13 cellular contexts compared by ENCODE assay signal in genomic region chr1:160578175-160578693, GRCh38. TPM values are rescaled to one million over a fixed set of nuclear protein-coding genes. Genes with fewer than 3 reads are reported as not detected.
DNase-seq lines count a peak whose midpoint lies in the region; ATAC-seq, FAIRE-seq and TF ChIP-seq lines count a peak whose summit lies in the region.
"Had no signal": no experiment of that assay in that cellular context is flagged by ENCODE, and none has a peak within 500 bp of the region (broad histone marks: within the 10 kb centered on the region; RNA-seq: fewer than 3 reads in every experiment).

No MANE protein-coding gene starts in this region.

- H3K36me3 Mint-ChIP-seq in CD14-positive monocyte (peaks cover 4 to 7% of the 10 kb centered on the region in 2 donors), memory B cell (peaks cover 6% of the 10 kb centered on the region)
- H3K36me3 Mint-ChIP-seq in activated CD8-positive, alpha-beta T cell treated with anti-CD3 and anti-CD28 coated beads, Interleukin-2, amount 10 ng/mL, durations not matched to agents 7 days and 5 days (ENCODE audit: low read depth): peaks cover 19% of the 10 kb centered on the region
- H3K36me3 Mint-ChIP-seq: neural progenitor cell had no signal

- POLR2A ChIA-PET in activated CD8-positive, alpha-beta T cell treated with anti-CD3 and anti-CD28 coated beads, Interleukin-2, amount 10 ng/mL, durations not matched to agents 7 days and 5 days (lab: Charles Lee): interaction anchor here (0.6 to 2.6 kb wide), 6 partner anchors 10 to 55 kb away, joined by 3 to 16 read pairs (median 4); partner anchors contain the start of gene SLAMF6

- no peak overlapping the region for H3K4me3 ChIP-seq in MG63
- H3K4me3 ChIP-seq: neural progenitor cell had no signal

- H3K4me1 Mint-ChIP-seq in CD14-positive monocyte (peaks cover 69% of the 10 kb centered on the region), memory B cell (peaks cover 36% of the 10 kb centered on the region)
- H3K4me1 Mint-ChIP-seq in activated CD8-positive, alpha-beta T cell treated with anti-CD3 and anti-CD28 coated beads, Interleukin-2, amount 10 ng/mL, durations not matched to agents 7 days and 5 days (ENCODE audit: low read depth): peaks cover 70% of the 10 kb centered on the region
- H3K4me1 Mint-ChIP-seq: neural progenitor cell had no signal

- FAIRE-seq in RCC 7860 (lab: Jason Lieb, UNC): no peak
- FAIRE-seq: keratinocyte had no signal

- no peak for ATAC-seq in activated CD8-positive, alpha-beta T cell treated with anti-CD3 and anti-CD28 coated beads, Interleukin-2, amount 10 ng/mL, durations not matched to agents 7 days and 5 days
- no peak for ATAC-seq in memory B cell (ENCODE audit: low read depth)

- CTCF ChIA-PET in activated CD8-positive, alpha-beta T cell treated with anti-CD3 and anti-CD28 coated beads, Interleukin-2, amount 10 ng/mL, durations not matched to agents 7 days and 5 days (lab: Charles Lee): interaction anchor here (0.9 to 6.9 kb wide), 21 partner anchors 11 to 202 kb away, joined by 3 to 65 read pairs (median 4); partner anchors contain the start of gene SLAMF6

- intact Hi-C loops in CD14-positive monocyte (cut with micrococcal nuclease): loop anchor here in 1 of 2 donors (2.0 to 5.0 kb wide), 3 partner anchors 31 to 284 kb away; partner anchors contain the start of gene CD244

- H3K4me3 Mint-ChIP-seq in CD14-positive monocyte: peak overlapping the region; percentile 82 to 98
- H3K4me3 Mint-ChIP-seq in activated CD8-positive, alpha-beta T cell treated with anti-CD3 and anti-CD28 coated beads, Interleukin-2, amount 10 ng/mL, durations not matched to agents 7 days and 5 days: peak overlapping the region; percentile 86
- H3K4me3 Mint-ChIP-seq in memory B cell: peak overlapping the region; percentile 93
- H3K4me3 Mint-ChIP-seq: neural progenitor cell had no signal

- TF ChIP-seq CTCF in CD14-positive monocyte (IDR thresholded peaks at IDR 0.05) (no peak), GM12872 (IDR thresholded peaks at IDR 0.05; ENCODE audit: insufficient read depth, low read depth, low read length) (peak; percentile 20; the same call in 2 of the 3 replicates)

- peaks cover 0 to 4% (median 2%) of the 10 kb centered on the region in 7 donors for H3K9me3 Mint-ChIP-seq in CD14-positive monocyte
- peaks cover 3% of the 10 kb centered on the region for H3K9me3 Mint-ChIP-seq in activated CD8-positive, alpha-beta T cell treated with anti-CD3 and anti-CD28 coated beads, Interleukin-2, amount 10 ng/mL, durations not matched to agents 7 days and 5 days (ENCODE audit: insufficient read depth)
- no peaks in the 10 kb centered on the region for H3K9me3 Mint-ChIP-seq in memory B cell

- H3K27ac Mint-ChIP-seq in CD14-positive monocyte: peak overlapping the region in 6 of 7 donors; percentile 33 to 97 (median 92)
- H3K27ac Mint-ChIP-seq in activated CD8-positive, alpha-beta T cell treated with anti-CD3 and anti-CD28 coated beads, Interleukin-2, amount 10 ng/mL, durations not matched to agents 7 days and 5 days: peak overlapping the region; percentile 93
- H3K27ac Mint-ChIP-seq in memory B cell: peak overlapping the region; percentile 96
- H3K27ac Mint-ChIP-seq: neural progenitor cell had no signal

- no peaks in the 10 kb centered on the region for H3K36me3 ChIP-seq in MG63
- H3K36me3 ChIP-seq: neural progenitor cell had no signal

- H3K27me3 ChIP-seq in MG63: peaks cover 5% of the 10 kb centered on the region; the same call in 1 of the 2 replicates
- H3K27me3 ChIP-seq: neural progenitor cell had no signal

- H3K9me3 ChIP-seq in MG63: no peaks in the 10 kb centered on the region

- H3K27me3 Mint-ChIP-seq in CD14-positive monocyte (ENCODE audit: low read depth in 3 of 3) (peaks cover 0 to under 1% (median 0%) of the 10 kb centered on the region in 3 donors), memory B cell (no peaks in the 10 kb centered on the region)
- H3K27me3 Mint-ChIP-seq in activated CD8-positive, alpha-beta T cell treated with anti-CD3 and anti-CD28 coated beads, Interleukin-2, amount 10 ng/mL, durations not matched to agents 7 days and 5 days (ENCODE audit: low read depth): no peaks in the 10 kb centered on the region

- DNase-seq in CD14-positive monocyte (ENCODE audit: low spot score) (no peak), memory B cell (ENCODE audit: low spot score in 2 of 2) (no peak), SHP77 (lab: John Stamatoyannopoulos, UW) (no peak), MG63 (no peak), NCI-H2107 (lab: John Stamatoyannopoulos, UW) (no peak), RCC 7860 (ENCODE audit: low spot score) (no peak)
- DNase-seq in activated CD8-positive, alpha-beta T cell treated with anti-CD3 and anti-CD28 coated beads, Interleukin-2, amount 10 ng/mL, durations not matched to agents 7 days and 5 days: no peak
- DNase-seq: NCI-H187 had no signal

RNA-seq across cellular contexts. Expression of gene CD84, which starts 1.1 kb away (rescaled TPM):
- 10 to 100 TPM; 14.5 to 33.5 TPM for polyA plus RNA-seq in CD14-positive monocyte
- 10 to 100 TPM; 14.0 to 15.4 TPM for total RNA-seq in activated CD8-positive, alpha-beta T cell treated with anti-CD3 and anti-CD28 coated beads, Interleukin-2, amount 10 ng/mL, durations not matched to agents 7 days and 5 days
- total RNA-seq in MG63 (2014; rRNA removed; shearing (Covaris generic); ENCODE audit: low replicate concordance): not detected in 2 replicates
- total RNA-seq: fibroblast of villous mesenchyme, H4 had no signal
- polyA plus RNA-seq: keratinocyte had no signal

RNA-seq across cellular contexts. Expression of gene SLAMF6, which starts 55.2 kb away (rescaled TPM):
- polyA plus RNA-seq in CD14-positive monocyte: under 1 TPM; 0.50 to 0.72 TPM
- 10 to 100 TPM; 23.9 to 24.7 TPM for total RNA-seq in activated CD8-positive, alpha-beta T cell treated with anti-CD3 and anti-CD28 coated beads, Interleukin-2, amount 10 ng/mL, durations not matched to agents 7 days and 5 days
- not detected in 2 replicates for total RNA-seq in MG63 (2014; rRNA removed; shearing (Covaris generic); ENCODE audit: low replicate concordance)
- total RNA-seq: fibroblast of villous mesenchyme, H4 had no signal
- polyA plus RNA-seq: keratinocyte had no signal

Comparison
In these comparisons a context has a peak if more than half of its experiments do, and no peak if none do; other contexts are left out.
1. RNA of gene CD84, which starts 1.1 kb away (total RNA-seq): 14.0 to 15.4 TPM in activated CD8-positive, alpha-beta T cell treated with anti-CD3 and anti-CD28 coated beads, Interleukin-2, amount 10 ng/mL, durations not matched to agents 7 days and 5 days; not detected in MG63; every median in the first group is over 10 times any median in the second.
2. RNA of gene SLAMF6, which starts 55.2 kb away (total RNA-seq): 23.9 to 24.7 TPM in activated CD8-positive, alpha-beta T cell treated with anti-CD3 and anti-CD28 coated beads, Interleukin-2, amount 10 ng/mL, durations not matched to agents 7 days and 5 days; not detected in MG63; every median in the first group is over 10 times any median in the second.
3. Peak in every context shown above with its lines, with median percentiles within 50 percentile points of each other: H3K27ac Mint-ChIP-seq and H3K4me3 Mint-ChIP-seq.